ENCODE assay signal across 8 cellular contexts in the genomic region with DNA sequence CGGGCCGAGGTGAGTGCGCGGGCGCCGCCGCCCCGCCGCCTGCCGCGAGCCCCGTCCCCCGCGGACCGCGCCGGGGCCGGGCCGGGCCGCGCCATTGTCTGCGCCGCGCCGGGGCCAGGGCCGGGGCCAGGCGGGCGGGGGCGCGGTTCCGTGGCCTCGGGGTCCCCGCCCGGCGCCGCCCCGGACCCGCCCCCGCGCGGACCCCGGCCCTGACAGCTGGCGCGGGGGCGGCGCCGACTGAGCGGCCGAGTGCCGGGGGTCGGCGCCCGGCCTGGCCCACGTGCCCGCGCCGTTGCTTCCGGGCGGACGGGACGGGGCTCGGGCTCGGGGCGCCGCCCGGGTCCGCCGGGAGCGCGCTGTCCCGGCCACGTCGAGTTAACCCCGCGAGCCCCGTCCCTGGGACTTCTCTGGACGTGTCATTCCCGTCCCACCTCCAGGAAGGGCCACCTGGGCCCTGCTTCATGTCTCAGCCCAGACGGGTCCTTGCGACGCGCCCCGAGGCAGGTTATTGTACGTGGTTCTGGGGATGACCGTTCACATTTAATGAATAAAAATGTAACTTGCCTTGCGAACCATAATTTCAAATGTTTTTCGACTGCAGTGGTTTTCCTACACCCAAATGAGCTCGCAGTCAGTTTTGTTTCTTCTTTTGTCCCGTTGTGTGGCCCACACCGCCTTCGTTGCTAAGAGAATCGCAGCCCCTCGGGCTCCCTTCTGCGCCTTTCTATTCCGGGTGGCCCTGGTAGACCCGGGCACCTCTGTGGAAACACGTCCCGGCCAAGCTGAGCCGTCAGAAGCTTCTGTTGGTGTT. TPM values are rescaled to one million over a fixed set of nuclear protein-coding genes. Genes with fewer than 3 reads are reported as not detected.
DNase-seq lines count a peak whose midpoint lies in the region; ATAC-seq, FAIRE-seq and TF ChIP-seq lines count a peak whose summit lies in the region.

No MANE protein-coding gene starts in this region.

- TF ChIP-seq CTCF in A673 (conservative IDR thresholded peaks at IDR 0.05; ENCODE audit: low read depth, low read length): no peak
- TF ChIP-seq CTCF in breast epithelium (IDR thresholded peaks at IDR 0.05): no peak

- FAIRE-seq in GM12891 (lab: Jason Lieb, UNC): peak; percentile 84

- H3K27ac ChIP-seq in A673 (ENCODE audit: low read depth, low read length, poor library complexity, severe bottlenecking) (peak overlapping the region; percentile 63), breast epithelium (peak overlapping the region; percentile 73 to 96), substantia nigra (ENCODE audit: low read depth, low read length, poor library complexity, severe bottlenecking) (peak overlapping the region; percentile 61)

- POLR2A ChIA-PET in A673 (lab: Charles Lee; ENCODE audit: low non-redundant PET): no interaction called here

- CTCF ChIA-PET in A673 (lab: Charles Lee): no interaction called here

- TF ChIP-seq POLR2A in GM12891 (IDR thresholded peaks at IDR 0.05; ENCODE audit: low read depth, low read length) (no peak), breast epithelium (IDR thresholded peaks at IDR 0.05) (no peak)

- peak overlapping the region; percentile 73 for H3K4me3 ChIP-seq in A673 (ENCODE audit: low read depth, low read length, poor library complexity, severe bottlenecking)
- peak overlapping the region; percentile 63 for H3K4me3 ChIP-seq in NT2/D1 (ENCODE audit: insufficient read length, low read depth)
- peak overlapping the region; percentile 71 to 89 (median 81) for H3K4me3 ChIP-seq in breast epithelium

- H3K27me3 ChIP-seq in A673 (replicated peaks; ENCODE audit: insufficient read depth, low read depth, low read length, poor library complexity) (peaks cover 18% of the 10 kb centered on the region), NT2/D1 (ENCODE audit: insufficient read depth, insufficient read length) (peaks cover 41% of the 10 kb centered on the region), breast epithelium (peaks cover 3 to 12% of the 10 kb centered on the region in 2 donors)

- intact Hi-C loops in A673 (cut with micrococcal nuclease; ENCODE audit: unreplicated experiment) (no loop called here), breast epithelium (cut with DNase I; ENCODE audit: low total_unique reads) (no loop called here), left colon (cut with DNase I, micrococcal nuclease) (loop anchor here in 1 of 2 donors (10.0 kb wide), 1 partner anchor 61 kb away; a partner anchor contains a TSS)

- peak overlapping the region; percentile 67 for H3K9ac ChIP-seq in NT2/D1 (ENCODE audit: insufficient read length, low read depth)

- H3K4me1 ChIP-seq in A673 (ENCODE audit: insufficient read depth, low read length, poor library complexity, severe bottlenecking) (peaks cover 12% of the 10 kb centered on the region), NT2/D1 (ENCODE audit: insufficient read depth, insufficient read length) (peaks cover 3% of the 10 kb centered on the region), breast epithelium (peaks cover 3 to 10% of the 10 kb centered on the region in 2 donors)

- H3K36me3 ChIP-seq in A673 (ENCODE audit: insufficient read depth, low read length, poor library complexity, severe bottlenecking): no peaks in the 10 kb centered on the region
- H3K36me3 ChIP-seq in NT2/D1 (ENCODE audit: insufficient read depth, insufficient read length, low read length): peaks cover 15% of the 10 kb centered on the region
- no peaks in the 10 kb centered on the region for H3K36me3 ChIP-seq in breast epithelium

- no TSS peak for BruUV-seq in A673 (replicated peaks; lab: Mats Ljungman, UMichigan)

- H3K9me3 ChIP-seq in A673 (ENCODE audit: low read depth, low read length, poor library complexity, severe bottlenecking) (no peaks in the 10 kb centered on the region), NT2/D1 (ENCODE audit: insufficient read depth, low read length) (no peaks in the 10 kb centered on the region), breast epithelium (no peaks in the 10 kb centered on the region)

- DNase-seq in A673 (ENCODE audit: low spot score) (peak; percentile 36), GM12891 (ENCODE audit: insufficient read length, low spot score) (no peak), NT2/D1 (ENCODE audit: low read depth, low spot score) (no peak), breast epithelium (ENCODE audit: low spot score in 2 of 2) (peak; percentile 43 to 53), left colon (peak in 1 of 2 donors; percentile 59), substantia nigra (lab: John Stamatoyannopoulos, UW) (peak in 14 of 49 donors; percentile 7 to 63 (median 22)), mucosa of gallbladder (ENCODE audit: low spot score) (no peak)

- ATAC-seq in HG02763 (IDR thresholded peaks at IDR 0.05; ENCODE audit: unreplicated experiment): peak; percentile 33
- peak; percentile 7 for ATAC-seq in left colon

TF ChIP-seq in GM12891, 5 proteins besides CTCF, POLR2A, EP300 and RAD21:
- TF ChIP-seq POU2F2 (IDR thresholded peaks at IDR 0.05; ENCODE audit: low read depth, low read length) (no peak), SPI1 (IDR thresholded peaks at IDR 0.05; ENCODE audit: low read depth, low read length) (no peak), PAX5 (IDR thresholded peaks at IDR 0.05; ENCODE audit: insufficient read depth, low read length, severe bottlenecking) (no peak), POLR2AphosphoS5 (IDR thresholded peaks at IDR 0.05; ENCODE audit: low read depth, low read length) (no peak), TAF1 (IDR thresholded peaks at IDR 0.05; ENCODE audit: low read depth, low read length) (no peak)

RNA-seq across cellular contexts. Expression of a gene that starts 0.5 kb away (rescaled TPM):
- 31.5 and 33.1 TPM in 2 replicates for total RNA-seq in A673 (2021)
- 9.5 TPM for polyA plus RNA-seq in GM12891 (2012; ENCODE audit: low read depth, missing spikeins)
- total RNA-seq in breast epithelium: 10 to 100 TPM in 2 of 3 donors, 1 to 10 TPM in 1; 7.5 to 11.3 (median 10.5) TPM
- total RNA-seq in left colon: 10 to 100 TPM; 16.9 to 19.5 TPM
- total RNA-seq in mucosa of gallbladder: 11.2 TPM

RNA-seq across cellular contexts. Expression of a gene that starts 26.5 kb away (rescaled TPM):
- total RNA-seq in A673 (2021): 47.2 and 51.2 TPM in 2 replicates
- polyA plus RNA-seq in GM12891 (2012; ENCODE audit: low read depth, missing spikeins): 11.3 TPM
- total RNA-seq in breast epithelium: 10 to 100 TPM; 33.4 to 35.1 (median 34.1) TPM
- 10 to 100 TPM; 32.9 to 34.9 TPM for total RNA-seq in left colon
- total RNA-seq in mucosa of gallbladder: 45.3 TPM

Comparison
In these comparisons a context has a peak if more than half of its experiments do, and no peak if none do; other contexts are left out.
1. DNase-seq: peak in A673 (single experiment) and breast epithelium (2 of 2); none in GM12891 (single experiment), NT2/D1 (single experiment) and mucosa of gallbladder (single experiment).
2. Peak in every context shown above with its lines, with median percentiles within 50 percentile points of each other: H3K27ac ChIP-seq and H3K4me3 ChIP-seq.